18 cellular contexts compared by ENCODE assay signal in the genomic region with DNA sequence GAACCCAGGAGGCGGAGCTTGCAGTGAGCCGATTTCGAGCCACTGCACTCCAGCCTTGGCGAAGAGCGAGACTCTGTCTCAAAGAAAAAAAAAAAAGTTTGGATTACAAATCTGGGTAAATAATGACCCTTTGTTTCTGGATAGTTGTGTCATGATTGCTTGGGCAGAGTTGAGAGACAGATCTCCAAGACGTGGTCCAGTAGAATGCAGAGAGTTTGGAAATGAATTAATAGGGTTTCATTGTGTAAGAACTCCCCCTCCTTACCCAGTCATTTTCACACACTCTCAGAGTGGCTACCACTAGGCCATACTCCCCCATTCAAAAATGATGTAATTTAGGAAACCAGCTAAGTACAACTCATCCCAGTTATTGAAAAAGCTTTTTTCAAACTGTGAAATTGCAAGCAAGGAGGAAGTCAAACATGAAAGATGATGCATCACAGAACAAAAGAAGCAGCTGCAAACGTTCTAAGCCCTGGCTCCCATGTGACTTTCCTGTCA.
DNase-seq lines count a peak whose midpoint lies in the region; TF ChIP-seq lines count a peak whose summit lies in the region.
"Had no signal": no experiment of that assay in that cellular context is flagged by ENCODE, and none has a peak within 500 bp of the region (broad histone marks: within the 10 kb centered on the region; RNA-seq: fewer than 3 reads in every experiment).

No MANE protein-coding gene starts in this region.

- H4K20me1 ChIP-seq in BLaER1 (no peaks in the 10 kb centered on the region), MM.1S (ENCODE audit: insufficient read depth, low read length) (no peaks in the 10 kb centered on the region)

- H3K27me3 ChIP-seq in BLaER1 (no peaks in the 10 kb centered on the region), MM.1S (replicated peaks; ENCODE audit: insufficient read depth, low read length) (no peaks in the 10 kb centered on the region), stomach (no peaks in the 10 kb centered on the region), ovary (no peaks in the 10 kb centered on the region)
- H3K27me3 ChIP-seq: brain microvascular endothelial cell, spleen had no signal

- no peak for TF ChIP-seq EP300 in stomach (IDR thresholded peaks at IDR 0.05)
- no peak for TF ChIP-seq EP300 in ovary (IDR thresholded peaks at IDR 0.05)

- WGBS in stomach, 5 donors: 68 to 74% (median 71%) methylated on average over 7 of the region's 7 CpGs
- WGBS in ovary, 3 donors: 57 to 77% (median 73%) methylated on average over 7 of the region's 7 CpGs

- no peaks in the 10 kb centered on the region for H3K9me2 ChIP-seq in MM.1S (replicated peaks; ENCODE audit: insufficient read depth, low read length)

- H2AFZ ChIP-seq in MM.1S (ENCODE audit: low read length): no peak overlapping the region

- H3K36me3 ChIP-seq in BLaER1: no peaks in the 10 kb centered on the region
- H3K36me3 ChIP-seq in MM.1S (replicated peaks; ENCODE audit: insufficient read depth, low read length): no peaks in the 10 kb centered on the region
- H3K36me3 ChIP-seq in stomach: no peaks in the 10 kb centered on the region
- no peaks in the 10 kb centered on the region for H3K36me3 ChIP-seq in ovary
- H3K36me3 ChIP-seq: brain microvascular endothelial cell, spleen had no signal

- no peaks in the 10 kb centered on the region for H3F3A ChIP-seq in MM.1S (ENCODE audit: insufficient read depth, low read length)

- DNase-seq in MM.1S (peak; percentile 8), epithelial cell of esophagus (ENCODE audit: low read depth) (peak; percentile 21), myocyte (ENCODE audit: low read depth) (peak; percentile 75), NCI-H1694 (lab: John Stamatoyannopoulos, UW) (no peak), amniotic stem cell (lab: John Stamatoyannopoulos, UW) (no peak), stomach (no peak), ovary (no peak)
- DNase-seq: activated CD8-positive, alpha-beta T cell treated with anti-CD3 and anti-CD28 coated beads, Interleukin-2, amount 10 ng/mL, durations not matched to agents 7 days and 5 days; brain microvascular endothelial cell; CD4-positive, CD25-positive, alpha-beta regulatory T cell; effector CD8-positive, alpha-beta T cell; H9; NCI-H1417 treated with DMSO at 0.1 percent for 48 hours; NCI-H226; occipital lobe; spleen; SW 1271 had no signal

- H3K4me1 ChIP-seq in BLaER1: peaks cover 18% of the 10 kb centered on the region
- no peaks in the 10 kb centered on the region for H3K4me1 ChIP-seq in MM.1S (ENCODE audit: low read length)
- H3K4me1 ChIP-seq in stomach: no peaks in the 10 kb centered on the region
- H3K4me1 ChIP-seq in ovary (ENCODE audit: insufficient read depth): no peaks in the 10 kb centered on the region
- H3K4me1 ChIP-seq: spleen had no signal

- H3K79me2 ChIP-seq in MM.1S (ENCODE audit: low read length): no peaks in the 10 kb centered on the region

- no peak for TF ChIP-seq CTCF in MM.1S (IDR thresholded peaks at IDR 0.05; ENCODE audit: low read length)
- no peak for TF ChIP-seq CTCF in epithelial cell of esophagus (IDR thresholded peaks at IDR 0.05; ENCODE audit: insufficient read depth, low read depth, low read length, missing control alignments)
- no peak for TF ChIP-seq CTCF in stomach (IDR thresholded peaks at IDR 0.05)
- no peak for TF ChIP-seq CTCF in ovary (IDR thresholded peaks at IDR 0.05)

- no peak for TF ChIP-seq POLR2A in stomach (IDR thresholded peaks at IDR 0.05)
- TF ChIP-seq POLR2A in ovary (IDR thresholded peaks at IDR 0.05): no peak

- H3K4me2 ChIP-seq in BLaER1 (peak overlapping the region; percentile 24), MM.1S (ENCODE audit: low read depth, low read length) (no peak overlapping the region)

- H3K4me3 ChIP-seq in BLaER1 (no peak overlapping the region), MM.1S (ENCODE audit: low read length) (no peak overlapping the region), epithelial cell of esophagus (ENCODE audit: low read length) (no peak overlapping the region), stomach (no peak overlapping the region), ovary (no peak overlapping the region)
- H3K4me3 ChIP-seq: spleen had no signal

- peaks cover 16% of the 10 kb centered on the region for H3K9me3 ChIP-seq in BLaER1
- no peaks in the 10 kb centered on the region for H3K9me3 ChIP-seq in MM.1S (replicated peaks; ENCODE audit: insufficient read depth, low read length)
- peaks cover 0 to 16% (median 7%) of the 10 kb centered on the region in 4 donors for H3K9me3 ChIP-seq in stomach
- no peaks in the 10 kb centered on the region for H3K9me3 ChIP-seq in ovary

- H3K9ac ChIP-seq in BLaER1 (no peak overlapping the region), MM.1S (ENCODE audit: low read length) (no peak overlapping the region)

- H3K27ac ChIP-seq in BLaER1 (peak overlapping the region; percentile 48; the same call in 1 of the 2 replicates), MM.1S (ENCODE audit: low read length) (peak overlapping the region; percentile 25; the same call in 1 of the 2 replicates), stomach (no peak overlapping the region), ovary (no peak overlapping the region)
- H3K27ac ChIP-seq: brain microvascular endothelial cell, spleen had no signal

- intact Hi-C loops in stomach (cut with DNase I; ENCODE audit: low total_unique reads): no loop called here
- intact Hi-C loops in ovary (cut with DNase I): no loop called here

Comparison
In these comparisons a context has a peak if more than half of its experiments do, and no peak if none do; other contexts are left out.
1. H3K27ac ChIP-seq: peak in BLaER1 (single experiment) and MM.1S (single experiment); none in stomach (0 of 5) and ovary (0 of 2).
2. DNase-seq: peak in MM.1S (single experiment), epithelial cell of esophagus (single experiment) and myocyte (single experiment); none in NCI-H1694 (single experiment), amniotic stem cell (single experiment), stomach (single experiment) and ovary (0 of 5).